ENCODE assay signal across 1 cellular context in the genomic region with DNA sequence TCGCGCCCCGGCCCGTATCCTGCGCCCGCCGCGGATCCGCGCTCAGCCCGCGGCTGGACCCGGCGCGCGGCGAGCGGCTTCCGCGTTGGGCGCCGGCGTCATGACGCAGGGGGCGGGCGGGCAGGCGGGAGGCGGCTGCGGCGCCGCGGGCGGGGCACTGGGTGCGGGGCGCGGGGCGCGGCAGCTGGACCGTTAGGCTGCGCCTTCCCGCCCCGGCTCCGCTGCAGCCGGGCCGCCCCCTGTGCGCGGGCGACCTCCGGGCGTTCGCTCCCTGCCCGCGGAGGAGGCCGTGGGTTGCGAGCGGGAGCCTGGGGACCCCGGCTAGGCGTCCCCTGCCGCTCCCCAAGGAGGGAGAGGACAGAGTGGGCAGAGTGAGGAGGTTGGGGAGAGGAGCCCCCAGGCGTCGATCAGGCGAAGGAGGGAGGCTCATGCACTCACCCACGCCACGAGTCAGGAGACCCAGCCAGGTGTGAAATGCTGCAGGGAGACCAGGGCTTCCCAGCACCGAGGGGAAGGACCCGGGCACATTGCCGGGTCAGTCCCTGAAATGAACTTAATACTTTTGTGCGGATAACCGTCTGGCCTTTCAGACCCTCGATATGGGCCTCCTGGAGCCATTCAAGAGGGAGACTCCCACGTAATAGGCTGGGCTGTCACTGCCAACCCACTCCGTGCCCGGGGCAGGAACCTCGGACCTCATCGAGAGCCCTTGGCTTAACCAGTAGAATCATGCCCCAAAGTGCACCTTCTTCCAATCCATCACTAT.
TF ChIP-seq lines count a peak whose summit lies in the region.

A gene (minus strand): TSS at position 55 of the 766 bp plus-strand sequence. CDS start 252 bp downstream, outside the sequence.

TF ChIP-seq in K562, 482 proteins besides CTCF, POLR2A, EP300 and RAD21 (continued from another document and continues in another):
- TF ChIP-seq, protein P1, sequence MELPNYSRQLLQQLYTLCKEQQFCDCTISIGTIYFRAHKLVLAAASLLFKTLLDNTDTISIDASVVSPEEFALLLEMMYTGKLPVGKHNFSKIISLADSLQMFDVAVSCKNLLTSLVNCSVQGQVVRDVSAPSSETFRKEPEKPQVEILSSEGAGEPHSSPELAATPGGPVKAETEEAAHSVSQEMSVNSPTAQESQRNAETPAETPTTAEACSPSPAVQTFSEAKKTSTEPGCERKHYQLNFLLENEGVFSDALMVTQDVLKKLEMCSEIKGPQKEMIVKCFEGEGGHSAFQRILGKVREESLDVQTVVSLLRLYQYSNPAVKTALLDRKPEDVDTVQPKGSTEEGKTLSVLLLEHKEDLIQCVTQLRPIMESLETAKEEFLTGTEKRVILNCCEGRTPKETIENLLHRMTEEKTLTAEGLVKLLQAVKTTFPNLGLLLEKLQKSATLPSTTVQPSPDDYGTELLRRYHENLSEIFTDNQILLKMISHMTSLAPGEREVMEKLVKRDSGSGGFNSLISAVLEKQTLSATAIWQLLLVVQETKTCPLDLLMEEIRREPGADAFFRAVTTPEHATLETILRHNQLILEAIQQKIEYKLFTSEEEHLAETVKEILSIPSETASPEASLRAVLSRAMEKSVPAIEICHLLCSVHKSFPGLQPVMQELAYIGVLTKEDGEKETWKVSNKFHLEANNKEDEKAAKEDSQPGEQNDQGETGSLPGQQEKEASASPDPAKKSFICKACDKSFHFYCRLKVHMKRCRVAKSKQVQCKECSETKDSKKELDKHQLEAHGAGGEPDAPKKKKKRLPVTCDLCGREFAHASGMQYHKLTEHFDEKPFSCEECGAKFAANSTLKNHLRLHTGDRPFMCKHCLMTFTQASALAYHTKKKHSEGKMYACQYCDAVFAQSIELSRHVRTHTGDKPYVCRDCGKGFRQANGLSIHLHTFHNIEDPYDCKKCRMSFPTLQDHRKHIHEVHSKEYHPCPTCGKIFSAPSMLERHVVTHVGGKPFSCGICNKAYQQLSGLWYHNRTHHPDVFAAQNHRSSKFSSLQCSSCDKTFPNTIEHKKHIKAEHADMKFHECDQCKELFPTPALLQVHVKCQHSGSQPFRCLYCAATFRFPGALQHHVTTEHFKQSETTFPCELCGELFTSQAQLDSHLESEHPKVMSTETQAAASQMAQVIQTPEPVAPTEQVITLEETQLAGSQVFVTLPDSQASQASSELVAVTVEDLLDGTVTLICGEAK (IDR thresholded peaks at IDR 0.05): 0 out of 2 replicates have a peak, but pooled peaks have one; percentile 17
- TF ChIP-seq, protein P1 (CRISPR knock-in tag; IDR thresholded peaks at IDR 0.05): peak; percentile 45; the same call in 1 of the 2 replicates
- TF ChIP-seq POU5F1 (IDR thresholded peaks at IDR 0.05; ENCODE audit: borderline replicate concordance, low read depth, low read length, partially characterized antibody): no peak
- no peak for TF ChIP-seq ZBTB8A (IDR thresholded peaks at IDR 0.05; ENCODE audit: partially characterized antibody)
- TF ChIP-seq, protein P2, sequence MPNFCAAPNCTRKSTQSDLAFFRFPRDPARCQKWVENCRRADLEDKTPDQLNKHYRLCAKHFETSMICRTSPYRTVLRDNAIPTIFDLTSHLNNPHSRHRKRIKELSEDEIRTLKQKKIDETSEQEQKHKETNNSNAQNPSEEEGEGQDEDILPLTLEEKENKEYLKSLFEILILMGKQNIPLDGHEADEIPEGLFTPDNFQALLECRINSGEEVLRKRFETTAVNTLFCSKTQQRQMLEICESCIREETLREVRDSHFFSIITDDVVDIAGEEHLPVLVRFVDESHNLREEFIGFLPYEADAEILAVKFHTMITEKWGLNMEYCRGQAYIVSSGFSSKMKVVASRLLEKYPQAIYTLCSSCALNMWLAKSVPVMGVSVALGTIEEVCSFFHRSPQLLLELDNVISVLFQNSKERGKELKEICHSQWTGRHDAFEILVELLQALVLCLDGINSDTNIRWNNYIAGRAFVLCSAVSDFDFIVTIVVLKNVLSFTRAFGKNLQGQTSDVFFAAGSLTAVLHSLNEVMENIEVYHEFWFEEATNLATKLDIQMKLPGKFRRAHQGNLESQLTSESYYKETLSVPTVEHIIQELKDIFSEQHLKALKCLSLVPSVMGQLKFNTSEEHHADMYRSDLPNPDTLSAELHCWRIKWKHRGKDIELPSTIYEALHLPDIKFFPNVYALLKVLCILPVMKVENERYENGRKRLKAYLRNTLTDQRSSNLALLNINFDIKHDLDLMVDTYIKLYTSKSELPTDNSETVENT (CRISPR knock-in tag; IDR thresholded peaks at IDR 0.05): peak; percentile 28; the same call in 1 of the 2 replicates
- no peak for TF ChIP-seq RBM17 (IDR thresholded peaks at IDR 0.05; ENCODE audit: borderline replicate concordance, low read depth, low read length)
- TF ChIP-seq PML (IDR thresholded peaks at IDR 0.05; ENCODE audit: low read length): no peak
- no peak for TF ChIP-seq ZNF274 (IDR thresholded peaks at IDR 0.05; ENCODE audit: borderline replicate concordance, low read depth, low read length)
- TF ChIP-seq NR2C2 (CRISPR knock-in tag; IDR thresholded peaks at IDR 0.05): no peak
- no peak for TF ChIP-seq NR2C2 (tag; IDR thresholded peaks at IDR 0.05)
- TF ChIP-seq ZNF583 (CRISPR knock-in tag; IDR thresholded peaks at IDR 0.05): peak; percentile 82
- no peak for TF ChIP-seq POLR3A (IDR thresholded peaks at IDR 0.05; ENCODE audit: borderline replicate concordance, extremely low read depth, insufficient read depth, insufficient read length)
- TF ChIP-seq ZSCAN29 (IDR thresholded peaks at IDR 0.05): no peak
- no peak for TF ChIP-seq HLTF (IDR thresholded peaks at IDR 0.05)
- TF ChIP-seq HNRNPK (IDR thresholded peaks at IDR 0.05; ENCODE audit: low read depth, low read length, poor library complexity, severe bottlenecking): no peak
- TF ChIP-seq, protein P3, sequence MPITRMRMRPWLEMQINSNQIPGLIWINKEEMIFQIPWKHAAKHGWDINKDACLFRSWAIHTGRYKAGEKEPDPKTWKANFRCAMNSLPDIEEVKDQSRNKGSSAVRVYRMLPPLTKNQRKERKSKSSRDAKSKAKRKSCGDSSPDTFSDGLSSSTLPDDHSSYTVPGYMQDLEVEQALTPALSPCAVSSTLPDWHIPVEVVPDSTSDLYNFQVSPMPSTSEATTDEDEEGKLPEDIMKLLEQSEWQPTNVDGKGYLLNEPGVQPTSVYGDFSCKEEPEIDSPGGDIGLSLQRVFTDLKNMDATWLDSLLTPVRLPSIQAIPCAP (CRISPR knock-in tag; IDR thresholded peaks at IDR 0.05; ENCODE audit: borderline replicate concordance): 0 out of 2 replicates have a peak, but pooled peaks have one; percentile 55
- TF ChIP-seq ZC3H8 (IDR thresholded peaks at IDR 0.05): no peak
- no peak for TF ChIP-seq MCM5 (IDR thresholded peaks at IDR 0.05; ENCODE audit: low read depth)
- TF ChIP-seq TFAM (CRISPR knock-in tag; conservative IDR thresholded peaks at IDR 0.05): no peak
- TF ChIP-seq, protein P4, sequence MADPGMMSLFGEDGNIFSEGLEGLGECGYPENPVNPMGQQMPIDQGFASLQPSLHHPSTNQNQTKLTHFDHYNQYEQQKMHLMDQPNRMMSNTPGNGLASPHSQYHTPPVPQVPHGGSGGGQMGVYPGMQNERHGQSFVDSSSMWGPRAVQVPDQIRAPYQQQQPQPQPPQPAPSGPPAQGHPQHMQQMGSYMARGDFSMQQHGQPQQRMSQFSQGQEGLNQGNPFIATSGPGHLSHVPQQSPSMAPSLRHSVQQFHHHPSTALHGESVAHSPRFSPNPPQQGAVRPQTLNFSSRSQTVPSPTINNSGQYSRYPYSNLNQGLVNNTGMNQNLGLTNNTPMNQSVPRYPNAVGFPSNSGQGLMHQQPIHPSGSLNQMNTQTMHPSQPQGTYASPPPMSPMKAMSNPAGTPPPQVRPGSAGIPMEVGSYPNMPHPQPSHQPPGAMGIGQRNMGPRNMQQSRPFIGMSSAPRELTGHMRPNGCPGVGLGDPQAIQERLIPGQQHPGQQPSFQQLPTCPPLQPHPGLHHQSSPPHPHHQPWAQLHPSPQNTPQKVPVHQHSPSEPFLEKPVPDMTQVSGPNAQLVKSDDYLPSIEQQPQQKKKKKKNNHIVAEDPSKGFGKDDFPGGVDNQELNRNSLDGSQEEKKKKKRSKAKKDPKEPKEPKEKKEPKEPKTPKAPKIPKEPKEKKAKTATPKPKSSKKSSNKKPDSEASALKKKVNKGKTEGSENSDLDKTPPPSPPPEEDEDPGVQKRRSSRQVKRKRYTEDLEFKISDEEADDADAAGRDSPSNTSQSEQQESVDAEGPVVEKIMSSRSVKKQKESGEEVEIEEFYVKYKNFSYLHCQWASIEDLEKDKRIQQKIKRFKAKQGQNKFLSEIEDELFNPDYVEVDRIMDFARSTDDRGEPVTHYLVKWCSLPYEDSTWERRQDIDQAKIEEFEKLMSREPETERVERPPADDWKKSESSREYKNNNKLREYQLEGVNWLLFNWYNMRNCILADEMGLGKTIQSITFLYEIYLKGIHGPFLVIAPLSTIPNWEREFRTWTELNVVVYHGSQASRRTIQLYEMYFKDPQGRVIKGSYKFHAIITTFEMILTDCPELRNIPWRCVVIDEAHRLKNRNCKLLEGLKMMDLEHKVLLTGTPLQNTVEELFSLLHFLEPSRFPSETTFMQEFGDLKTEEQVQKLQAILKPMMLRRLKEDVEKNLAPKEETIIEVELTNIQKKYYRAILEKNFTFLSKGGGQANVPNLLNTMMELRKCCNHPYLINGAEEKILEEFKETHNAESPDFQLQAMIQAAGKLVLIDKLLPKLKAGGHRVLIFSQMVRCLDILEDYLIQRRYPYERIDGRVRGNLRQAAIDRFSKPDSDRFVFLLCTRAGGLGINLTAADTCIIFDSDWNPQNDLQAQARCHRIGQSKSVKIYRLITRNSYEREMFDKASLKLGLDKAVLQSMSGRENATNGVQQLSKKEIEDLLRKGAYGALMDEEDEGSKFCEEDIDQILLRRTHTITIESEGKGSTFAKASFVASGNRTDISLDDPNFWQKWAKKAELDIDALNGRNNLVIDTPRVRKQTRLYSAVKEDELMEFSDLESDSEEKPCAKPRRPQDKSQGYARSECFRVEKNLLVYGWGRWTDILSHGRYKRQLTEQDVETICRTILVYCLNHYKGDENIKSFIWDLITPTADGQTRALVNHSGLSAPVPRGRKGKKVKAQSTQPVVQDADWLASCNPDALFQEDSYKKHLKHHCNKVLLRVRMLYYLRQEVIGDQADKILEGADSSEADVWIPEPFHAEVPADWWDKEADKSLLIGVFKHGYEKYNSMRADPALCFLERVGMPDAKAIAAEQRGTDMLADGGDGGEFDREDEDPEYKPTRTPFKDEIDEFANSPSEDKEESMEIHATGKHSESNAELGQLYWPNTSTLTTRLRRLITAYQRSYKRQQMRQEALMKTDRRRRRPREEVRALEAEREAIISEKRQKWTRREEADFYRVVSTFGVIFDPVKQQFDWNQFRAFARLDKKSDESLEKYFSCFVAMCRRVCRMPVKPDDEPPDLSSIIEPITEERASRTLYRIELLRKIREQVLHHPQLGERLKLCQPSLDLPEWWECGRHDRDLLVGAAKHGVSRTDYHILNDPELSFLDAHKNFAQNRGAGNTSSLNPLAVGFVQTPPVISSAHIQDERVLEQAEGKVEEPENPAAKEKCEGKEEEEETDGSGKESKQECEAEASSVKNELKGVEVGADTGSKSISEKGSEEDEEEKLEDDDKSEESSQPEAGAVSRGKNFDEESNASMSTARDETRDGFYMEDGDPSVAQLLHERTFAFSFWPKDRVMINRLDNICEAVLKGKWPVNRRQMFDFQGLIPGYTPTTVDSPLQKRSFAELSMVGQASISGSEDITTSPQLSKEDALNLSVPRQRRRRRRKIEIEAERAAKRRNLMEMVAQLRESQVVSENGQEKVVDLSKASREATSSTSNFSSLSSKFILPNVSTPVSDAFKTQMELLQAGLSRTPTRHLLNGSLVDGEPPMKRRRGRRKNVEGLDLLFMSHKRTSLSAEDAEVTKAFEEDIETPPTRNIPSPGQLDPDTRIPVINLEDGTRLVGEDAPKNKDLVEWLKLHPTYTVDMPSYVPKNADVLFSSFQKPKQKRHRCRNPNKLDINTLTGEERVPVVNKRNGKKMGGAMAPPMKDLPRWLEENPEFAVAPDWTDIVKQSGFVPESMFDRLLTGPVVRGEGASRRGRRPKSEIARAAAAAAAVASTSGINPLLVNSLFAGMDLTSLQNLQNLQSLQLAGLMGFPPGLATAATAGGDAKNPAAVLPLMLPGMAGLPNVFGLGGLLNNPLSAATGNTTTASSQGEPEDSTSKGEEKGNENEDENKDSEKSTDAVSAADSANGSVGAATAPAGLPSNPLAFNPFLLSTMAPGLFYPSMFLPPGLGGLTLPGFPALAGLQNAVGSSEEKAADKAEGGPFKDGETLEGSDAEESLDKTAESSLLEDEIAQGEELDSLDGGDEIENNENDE (IDR thresholded peaks at IDR 0.05; ENCODE audit: low read depth, low read length): no peak
- TF ChIP-seq, protein P5, sequence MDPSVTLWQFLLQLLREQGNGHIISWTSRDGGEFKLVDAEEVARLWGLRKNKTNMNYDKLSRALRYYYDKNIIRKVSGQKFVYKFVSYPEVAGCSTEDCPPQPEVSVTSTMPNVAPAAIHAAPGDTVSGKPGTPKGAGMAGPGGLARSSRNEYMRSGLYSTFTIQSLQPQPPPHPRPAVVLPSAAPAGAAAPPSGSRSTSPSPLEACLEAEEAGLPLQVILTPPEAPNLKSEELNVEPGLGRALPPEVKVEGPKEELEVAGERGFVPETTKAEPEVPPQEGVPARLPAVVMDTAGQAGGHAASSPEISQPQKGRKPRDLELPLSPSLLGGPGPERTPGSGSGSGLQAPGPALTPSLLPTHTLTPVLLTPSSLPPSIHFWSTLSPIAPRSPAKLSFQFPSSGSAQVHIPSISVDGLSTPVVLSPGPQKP (CRISPR knock-in tag; IDR thresholded peaks at IDR 0.05): no peak
- no peak for TF ChIP-seq ZNF408 (CRISPR knock-in tag; IDR thresholded peaks at IDR 0.05; ENCODE audit: low read depth)
